ENCODE assay signal across 8 cellular contexts in genomic region chr9:129028192-129028966, GRCh38. TPM values are rescaled to one million over a fixed set of nuclear protein-coding genes. Genes with fewer than 3 reads are reported as not detected.
DNase-seq lines count a peak whose midpoint lies in the region; ATAC-seq and TF ChIP-seq lines count a peak whose summit lies in the region.

Gene SH3GLB2, minus strand, starts transcription at chr9:129028331. Its CDS starts 177 bp downstream, at chr9:129028154.

- peak within 1 kb of the TSS; percentile 86 for H3K27ac Mint-ChIP-seq in Caco-2 (ENCODE audit: unreplicated experiment)
- no peak within 1 kb of the TSS for H3K27ac Mint-ChIP-seq in endothelial cell (ENCODE audit: unreplicated experiment)

- BruUV-seq in Caco-2 (replicated peaks; lab: Mats Ljungman, UMichigan), result no TSS peak

- H3K9me3 ChIP-seq in Caco-2 (no peaks in the 10 kb centered on the region), NT2/D1 (ENCODE audit: insufficient read depth, low read length) (no peaks in the 10 kb centered on the region)

- intact Hi-C loops in Caco-2 (cut with micrococcal nuclease; ENCODE audit: unreplicated experiment), result loop anchor here (1.0 to 5.0 kb wide), 4 partner anchors 8 to 81 kb away; partner anchors contain the start of genes DOLK, DOLPP1, MIGA2 and NUP188

- no peaks in the 10 kb centered on the region for H3K36me3 ChIP-seq in Caco-2 (ENCODE audit: control insufficient read depth, insufficient read depth, low read length)
- peaks cover 3% of the 10 kb centered on the region for H3K36me3 ChIP-seq in NT2/D1 (ENCODE audit: insufficient read depth, insufficient read length, low read length)

- peak within 1 kb of the TSS; percentile 73 for H3K4me3 ChIP-seq in Caco-2 (ENCODE audit: low read depth, low read length)
- peak within 1 kb of the TSS; percentile 88 for H3K4me3 ChIP-seq in NT2/D1 (ENCODE audit: insufficient read length, low read depth)

- peak within 1 kb of the TSS; percentile 84 for H3K4me3 Mint-ChIP-seq in Caco-2 (ENCODE audit: unreplicated experiment)
- peak within 1 kb of the TSS; percentile 89 for H3K4me3 Mint-ChIP-seq in endothelial cell (ENCODE audit: unreplicated experiment)

- CTCF ChIA-PET in Caco-2 (lab: Charles Lee), result interaction anchor here (0.6 to 2.1 kb wide), 24 partner anchors 8 to 1796 kb away, joined by 3 to 14 read pairs (median 6); partner anchors contain the start of genes CRAT, DOLPP1, ENDOG and MIGA2

- H3K27me3 ChIP-seq in Caco-2 (replicated peaks; ENCODE audit: control insufficient read depth, insufficient read depth, low read length), result no peaks in the 10 kb centered on the region
- no peaks in the 10 kb centered on the region for H3K27me3 ChIP-seq in NT2/D1 (ENCODE audit: insufficient read depth, insufficient read length)

- no peaks in the 10 kb centered on the region for H3K9me3 Mint-ChIP-seq in Caco-2 (ENCODE audit: unreplicated experiment)
- H3K9me3 Mint-ChIP-seq in endothelial cell (ENCODE audit: unreplicated experiment), result no peaks in the 10 kb centered on the region

- peak; percentile 54 for ATAC-seq in GM21367 (IDR thresholded peaks at IDR 0.05; ENCODE audit: unreplicated experiment)

- DNase-seq in Caco-2 (peak; percentile 95 to 96), HUDEP-2 (lab: John Stamatoyannopoulos, UW; ENCODE audit: unreplicated experiment in 76 of 76) (peak in 73 of 76 experiments; percentile 20 to 98 (median 89)), NT2/D1 (ENCODE audit: low read depth, low spot score) (peak; percentile 85), endothelial cell (ENCODE audit: low spot score) (peak; percentile 99), middle frontal gyrus (ENCODE audit: extremely low spot score, low spot score) (peak; percentile 84)
- peak; percentile 93 for DNase-seq in activated CD8-positive, alpha-beta memory T cell treated with anti-CD3 and anti-CD28 coated beads, Interleukin-2, amount 50 U/mL, for 4 hours
- peak; percentile 94 to 96 for DNase-seq in stimulated activated CD8-positive, alpha-beta memory T cell treated with anti-CD3 and anti-CD28 coated beads, Interleukin-2, amount 100 ng/mL, for 1 hour (ENCODE audit: low read depth in 2 of 2)

- H3K27me3 Mint-ChIP-seq in Caco-2 (ENCODE audit: insufficient read depth, unreplicated experiment) (no peaks in the 10 kb centered on the region), endothelial cell (ENCODE audit: unreplicated experiment) (peaks cover 3% of the 10 kb centered on the region)

- H3K9ac ChIP-seq in NT2/D1 (ENCODE audit: insufficient read length, low read depth), result peak within 1 kb of the TSS; percentile 90

- TF ChIP-seq CTCF in Caco-2 (IDR thresholded peaks at IDR 0.05; ENCODE audit: insufficient read depth in 1 of 2, low read depth in 1 of 2, low read length in 1 of 2, severe bottlenecking in 1 of 2, unreplicated experiment in 1 of 2) (peak; percentile 83 to 91), endothelial cell (IDR thresholded peaks at IDR 0.05; ENCODE audit: unreplicated experiment) (peak; percentile 73)

- peaks cover 10% of the 10 kb centered on the region for H3K36me3 Mint-ChIP-seq in Caco-2 (ENCODE audit: insufficient read depth, unreplicated experiment)
- H3K36me3 Mint-ChIP-seq in endothelial cell (ENCODE audit: low read depth, unreplicated experiment), result peaks cover 4% of the 10 kb centered on the region

- POLR2A ChIA-PET in Caco-2 (lab: Charles Lee), result interaction anchor here (0.5 to 1.1 kb wide), 10 partner anchors 8 to 555 kb away, joined by 3 to 6 read pairs (median 3); partner anchors contain the start of genes DOLPP1, MIGA2 and SPOUT1

- peaks cover 28% of the 10 kb centered on the region for H3K4me1 ChIP-seq in Caco-2
- peaks cover 19% of the 10 kb centered on the region for H3K4me1 ChIP-seq in NT2/D1 (ENCODE audit: insufficient read depth, insufficient read length)

- H3K4me1 Mint-ChIP-seq in Caco-2 (ENCODE audit: low read depth, unreplicated experiment) (peaks cover 36% of the 10 kb centered on the region), endothelial cell (ENCODE audit: unreplicated experiment) (peaks cover 18% of the 10 kb centered on the region)

RNA-seq across cellular contexts. Expression of gene SH3GLB2, which starts in this region (rescaled TPM):
- total RNA-seq in Caco-2 (2022), result 64.2 and 66.7 TPM in 2 replicates
- 94.3 TPM for total RNA-seq in endothelial cell (ENCODE audit: unreplicated experiment)

Comparison
In these comparisons a context has a peak if more than half of its experiments do, and no peak if none do; other contexts are left out.
1. Peak in every context shown above with its lines: DNase-seq, ATAC-seq and H3K4me3 ChIP-seq.